8 cellular contexts compared by ENCODE assay signal in genomic region chr1:235648407-235648907, GRCh38. TPM values are rescaled to one million over a fixed set of nuclear protein-coding genes. Genes with fewer than 3 reads are reported as not detected.
DNase-seq lines count a peak whose midpoint lies in the region; ATAC-seq and TF ChIP-seq lines count a peak whose summit lies in the region.

No MANE protein-coding gene starts in this region.

- H3K4me3 Mint-ChIP-seq in MCF 10A (ENCODE audit: unreplicated experiment) = peak overlapping the region; percentile 61

- POLR2A ChIA-PET in MCF 10A (lab: Yijun Ruan, JAX) = interaction anchor here (1.0 kb wide), 1 partner anchor 9 kb away, joined by 5 read pairs; no protein-coding TSS in a partner anchor

- H2AFZ ChIP-seq in DND-41 (ENCODE audit: low read depth, low read length) = peak overlapping the region; percentile 52; the same call in 1 of the 2 replicates

- H3K4me3 ChIP-seq in DND-41 (ENCODE audit: low read depth in 1 of 2, low read length in 2 of 2) (no peak overlapping the region), mucosa of rectum (ENCODE audit: low read length in 2 of 2) (peak overlapping the region; percentile 53 to 67)

- H3K4me2 ChIP-seq in DND-41 (ENCODE audit: insufficient read depth, low read length) = peak overlapping the region; percentile 55; the same call in 1 of the 2 replicates

- no peaks in the 10 kb centered on the region for H3K9me3 ChIP-seq in DND-41 (ENCODE audit: insufficient read depth, low read length, severe bottlenecking)
- H3K9me3 ChIP-seq in mucosa of rectum (ENCODE audit: control insufficient read depth in 2 of 2, low read length in 2 of 2) = no peaks in the 10 kb centered on the region

- CTCF ChIA-PET in MCF 10A (lab: Yijun Ruan, JAX) = interaction anchor here (0.6 kb wide), 1 partner anchor 9 kb away, joined by 3 read pairs; no protein-coding TSS in a partner anchor

- no TSS peak for BruUV-seq in MCF 10A (replicated peaks; lab: Mats Ljungman, UMichigan)

- H3K27me3 Mint-ChIP-seq in MCF 10A (ENCODE audit: insufficient read depth, unreplicated experiment) = no peaks in the 10 kb centered on the region

- H3K79me2 ChIP-seq in DND-41 (ENCODE audit: insufficient read depth, low read length) = no peaks in the 10 kb centered on the region

- DNase-seq in DND-41 = no peak
- DNase-seq in NCI-H2029 treated with DMSO at 0.1 percent for 48 hours (lab: John Stamatoyannopoulos, UW) = peak; percentile 65
- no peak for DNase-seq in MCF 10A (ENCODE audit: unreplicated experiment)
- no peak for DNase-seq in LoVo (ENCODE audit: low spot score)
- DNase-seq in stimulated activated CD4-positive, alpha-beta T cell treated with anti-CD3 and anti-CD28 coated beads, Interleukin-4, amount 100 ng/mL, for 4 hours = no peak

- no peaks in the 10 kb centered on the region for H3K9me3 Mint-ChIP-seq in MCF 10A (ENCODE audit: unreplicated experiment)

- no peaks in the 10 kb centered on the region for H3K36me3 Mint-ChIP-seq in MCF 10A (ENCODE audit: insufficient read depth, unreplicated experiment)

- intact Hi-C loops in MCF 10A (cut with micrococcal nuclease) = no loop called here

- H3K27ac Mint-ChIP-seq in MCF 10A (ENCODE audit: low read depth, unreplicated experiment) = no peak overlapping the region

- H3K4me1 ChIP-seq in DND-41 (ENCODE audit: insufficient read depth, low read length) = peaks cover 11% of the 10 kb centered on the region
- H3K4me1 ChIP-seq in mucosa of rectum (ENCODE audit: control insufficient read depth in 2 of 2, insufficient read depth in 2 of 2, low read length in 2 of 2) = peaks cover 7 to 13% of the 10 kb centered on the region in 2 donors

- H3K27ac ChIP-seq in DND-41 (ENCODE audit: low read length) (no peak overlapping the region), mucosa of rectum (ENCODE audit: low read depth in 2 of 2, low read length in 2 of 2) (no peak overlapping the region)

- no peaks in the 10 kb centered on the region for H3K4me1 Mint-ChIP-seq in MCF 10A (ENCODE audit: insufficient read depth, unreplicated experiment)

- H3K27me3 ChIP-seq in DND-41 (ENCODE audit: insufficient read depth, low read length, poor library complexity) = peaks cover 13% of the 10 kb centered on the region
- peaks cover 13 to 15% of the 10 kb centered on the region in 2 donors for H3K27me3 ChIP-seq in mucosa of rectum (ENCODE audit: control insufficient read depth in 2 of 2, insufficient read depth in 2 of 2, low read length in 2 of 2)

- ATAC-seq in DND-41 (ENCODE audit: insufficient read depth, low read depth) (no peak), HG02623 (IDR thresholded peaks at IDR 0.05; ENCODE audit: unreplicated experiment) (no peak), GM19452 (IDR thresholded peaks at IDR 0.05; ENCODE audit: unreplicated experiment) (no peak)

- H4K20me1 ChIP-seq in DND-41 (ENCODE audit: insufficient read depth, low read length) = no peaks in the 10 kb centered on the region

- H3K9ac ChIP-seq in DND-41 (ENCODE audit: low read depth, low read length) (no peak overlapping the region), mucosa of rectum (ENCODE audit: low read depth in 1 of 2, low read length in 2 of 2) (no peak overlapping the region)

- TF ChIP-seq CTCF in DND-41 (IDR thresholded peaks at IDR 0.05; ENCODE audit: borderline replicate concordance, extremely low read depth, low read length, poor library complexity, severe bottlenecking) (no peak), MCF 10A (IDR thresholded peaks at IDR 0.05; ENCODE audit: unreplicated experiment) (no peak)

- H3K36me3 ChIP-seq in DND-41 (ENCODE audit: insufficient read depth, low read length) (no peaks in the 10 kb centered on the region), mucosa of rectum (ENCODE audit: control insufficient read depth in 2 of 2, insufficient read depth in 2 of 2, low read length in 2 of 2) (no peaks in the 10 kb centered on the region)

RNA-seq across cellular contexts. Expression of gene GNG4, which starts 1.1 kb away (rescaled TPM):
- 3.0 and 3.3 TPM in 2 replicates for total RNA-seq in MCF 10A (2022)

Comparison
In these comparisons a context has a peak if more than half of its experiments do, and no peak if none do; other contexts are left out.
1. H3K4me3 ChIP-seq: peak in mucosa of rectum (2 of 2); none in DND-41 (0 of 2).